Comparison of ENCODE assay signal across 14 cellular contexts in genomic region chr7:51006483-51007235, GRCh38.
"Had no signal": no experiment of that assay in that cellular context is flagged by ENCODE, and none has a peak within 500 bp of the region (broad histone marks: within the 10 kb centered on the region; RNA-seq: fewer than 3 reads in every experiment).

No MANE protein-coding gene starts in this region.

- H3K27me3 ChIP-seq: body of pancreas, dorsolateral prefrontal cortex, heart right ventricle, left lung, neural progenitor cell, thyroid gland had no signal

- DNase-seq: activated CD4-positive, alpha-beta T cell treated with anti-CD3 and anti-CD28 coated beads, Interleukin-2, amount 10 ng/mL, durations not matched to agents 7 days and 5 days; activated CD4-positive, CD25-positive, alpha-beta regulatory T cell; activated T-cell treated with anti-CD3 and anti-CD28 coated beads, Interleukin-2, amount 50 U/mL, for 1 hour; body of pancreas; cerebellar nuclear complex; dorsolateral prefrontal cortex; heart right ventricle; left lung; retina; small intestine; thyroid gland had no signal

- H3K36me3 Mint-ChIP-seq: activated naive CD4-positive, alpha-beta T cell treated with anti-CD3 and anti-CD28 coated beads, Interleukin-2, amount 50 U/mL, for 24 hours; neural progenitor cell had no signal

- H3K27me3 Mint-ChIP-seq: activated naive CD4-positive, alpha-beta T cell treated with anti-CD3 and anti-CD28 coated beads, Interleukin-2, amount 50 U/mL, for 24 hours had no signal

- H3K9me3 ChIP-seq: body of pancreas, heart right ventricle, left lung, thyroid gland had no signal

- H3K36me3 ChIP-seq: heart right ventricle, left lung, neural progenitor cell, thyroid gland had no signal

- H3K4me3 ChIP-seq: body of pancreas, dorsolateral prefrontal cortex, heart right ventricle, left lung, neural progenitor cell, thyroid gland had no signal

- H2AFZ ChIP-seq: neural progenitor cell, parathyroid adenoma had no signal

- H3K4me1 Mint-ChIP-seq: activated CD4-positive, alpha-beta T cell treated with anti-CD3 and anti-CD28 coated beads, Interleukin-2, amount 10 ng/mL, durations not matched to agents 7 days and 5 days; activated naive CD4-positive, alpha-beta T cell treated with anti-CD3 and anti-CD28 coated beads, Interleukin-2, amount 50 U/mL, for 24 hours; neural progenitor cell had no signal

- H3K9ac ChIP-seq: neural progenitor cell, parathyroid adenoma had no signal

- H3K4me1 ChIP-seq: left lung, neural progenitor cell had no signal

- H3K79me2 ChIP-seq: parathyroid adenoma had no signal

- H3K4me2 ChIP-seq: neural progenitor cell had no signal

- H3K27ac ChIP-seq: body of pancreas, dorsolateral prefrontal cortex, heart right ventricle, left lung, neural progenitor cell, parathyroid adenoma, thyroid gland had no signal

- H3K9me3 Mint-ChIP-seq: activated CD4-positive, alpha-beta T cell treated with anti-CD3 and anti-CD28 coated beads, Interleukin-2, amount 10 ng/mL, durations not matched to agents 7 days and 5 days; activated naive CD4-positive, alpha-beta T cell treated with anti-CD3 and anti-CD28 coated beads, Interleukin-2, amount 50 U/mL, for 24 hours had no signal

- H3K4me3 Mint-ChIP-seq: activated CD4-positive, alpha-beta T cell treated with anti-CD3 and anti-CD28 coated beads, Interleukin-2, amount 10 ng/mL, durations not matched to agents 7 days and 5 days; activated naive CD4-positive, alpha-beta T cell treated with anti-CD3 and anti-CD28 coated beads, Interleukin-2, amount 50 U/mL, for 24 hours; neural progenitor cell had no signal

- H3K27ac Mint-ChIP-seq: activated CD4-positive, alpha-beta T cell treated with anti-CD3 and anti-CD28 coated beads, Interleukin-2, amount 10 ng/mL, durations not matched to agents 7 days and 5 days; activated naive CD4-positive, alpha-beta T cell treated with anti-CD3 and anti-CD28 coated beads, Interleukin-2, amount 50 U/mL, for 24 hours; neural progenitor cell had no signal

- ATAC-seq: body of pancreas, heart right ventricle, left lung had no signal
